1 cellular context compared by ENCODE assay signal in the genomic region with DNA sequence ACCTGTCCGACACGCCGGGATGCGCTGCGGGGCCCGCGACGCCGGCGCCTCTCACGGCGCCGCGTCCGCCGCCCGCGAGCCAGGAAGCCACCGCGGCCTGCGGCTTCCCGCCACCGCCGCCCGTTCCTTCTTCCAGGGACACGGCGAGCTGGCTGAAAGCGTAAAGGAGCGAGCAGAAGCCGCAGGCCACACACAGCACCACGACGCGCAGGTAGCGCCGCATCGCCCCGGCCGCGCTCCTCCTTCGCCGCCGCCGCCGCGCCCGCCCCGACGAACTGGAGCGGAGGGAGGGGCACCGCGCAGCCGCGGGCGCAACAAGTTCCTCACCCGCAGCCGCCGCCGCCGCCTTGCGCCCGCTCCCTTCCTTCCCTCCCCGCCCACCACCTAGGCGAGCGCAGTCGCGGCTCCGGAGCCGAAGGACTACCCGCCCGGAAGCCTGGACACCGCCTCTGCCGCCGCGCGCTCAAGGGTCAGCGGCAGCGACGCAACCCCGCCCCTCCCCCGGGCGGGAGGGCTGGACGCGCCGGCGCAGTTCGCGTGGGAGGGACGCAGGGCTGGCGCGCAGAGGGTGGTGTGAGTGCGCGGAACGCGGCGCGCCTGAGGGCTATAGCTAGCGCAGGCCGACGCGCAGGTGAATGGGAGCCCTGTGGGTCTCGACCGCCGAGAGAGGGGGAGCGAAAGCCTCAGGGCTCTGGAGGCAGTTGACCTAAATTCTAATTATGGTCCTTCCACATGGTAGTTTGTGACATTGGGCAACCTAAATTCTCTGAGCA.
TF ChIP-seq lines count a peak whose summit lies in the region.

A gene with protein sequence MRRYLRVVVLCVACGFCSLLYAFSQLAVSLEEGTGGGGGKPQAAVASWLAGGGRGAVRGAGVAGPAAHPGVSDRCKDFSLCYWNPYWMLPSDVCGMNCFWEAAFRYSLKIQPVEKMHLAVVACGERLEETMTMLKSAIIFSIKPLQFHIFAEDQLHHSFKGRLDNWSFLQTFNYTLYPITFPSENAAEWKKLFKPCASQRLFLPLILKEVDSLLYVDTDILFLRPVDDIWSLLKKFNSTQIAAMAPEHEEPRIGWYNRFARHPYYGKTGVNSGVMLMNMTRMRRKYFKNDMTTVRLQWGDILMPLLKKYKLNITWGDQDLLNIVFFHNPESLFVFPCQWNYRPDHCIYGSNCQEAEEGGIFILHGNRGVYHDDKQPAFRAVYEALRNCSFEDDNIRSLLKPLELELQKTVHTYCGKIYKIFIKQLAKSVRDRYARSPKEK (minus strand): TSS at position 451 of the 773 bp plus-strand sequence. CDS start 228 bp downstream, at position 223.

TF ChIP-seq in HEK293, 187 proteins besides CTCF, POLR2A, EP300 and RAD21 (continued from another document and continues in another):
- TF ChIP-seq, protein P1, sequence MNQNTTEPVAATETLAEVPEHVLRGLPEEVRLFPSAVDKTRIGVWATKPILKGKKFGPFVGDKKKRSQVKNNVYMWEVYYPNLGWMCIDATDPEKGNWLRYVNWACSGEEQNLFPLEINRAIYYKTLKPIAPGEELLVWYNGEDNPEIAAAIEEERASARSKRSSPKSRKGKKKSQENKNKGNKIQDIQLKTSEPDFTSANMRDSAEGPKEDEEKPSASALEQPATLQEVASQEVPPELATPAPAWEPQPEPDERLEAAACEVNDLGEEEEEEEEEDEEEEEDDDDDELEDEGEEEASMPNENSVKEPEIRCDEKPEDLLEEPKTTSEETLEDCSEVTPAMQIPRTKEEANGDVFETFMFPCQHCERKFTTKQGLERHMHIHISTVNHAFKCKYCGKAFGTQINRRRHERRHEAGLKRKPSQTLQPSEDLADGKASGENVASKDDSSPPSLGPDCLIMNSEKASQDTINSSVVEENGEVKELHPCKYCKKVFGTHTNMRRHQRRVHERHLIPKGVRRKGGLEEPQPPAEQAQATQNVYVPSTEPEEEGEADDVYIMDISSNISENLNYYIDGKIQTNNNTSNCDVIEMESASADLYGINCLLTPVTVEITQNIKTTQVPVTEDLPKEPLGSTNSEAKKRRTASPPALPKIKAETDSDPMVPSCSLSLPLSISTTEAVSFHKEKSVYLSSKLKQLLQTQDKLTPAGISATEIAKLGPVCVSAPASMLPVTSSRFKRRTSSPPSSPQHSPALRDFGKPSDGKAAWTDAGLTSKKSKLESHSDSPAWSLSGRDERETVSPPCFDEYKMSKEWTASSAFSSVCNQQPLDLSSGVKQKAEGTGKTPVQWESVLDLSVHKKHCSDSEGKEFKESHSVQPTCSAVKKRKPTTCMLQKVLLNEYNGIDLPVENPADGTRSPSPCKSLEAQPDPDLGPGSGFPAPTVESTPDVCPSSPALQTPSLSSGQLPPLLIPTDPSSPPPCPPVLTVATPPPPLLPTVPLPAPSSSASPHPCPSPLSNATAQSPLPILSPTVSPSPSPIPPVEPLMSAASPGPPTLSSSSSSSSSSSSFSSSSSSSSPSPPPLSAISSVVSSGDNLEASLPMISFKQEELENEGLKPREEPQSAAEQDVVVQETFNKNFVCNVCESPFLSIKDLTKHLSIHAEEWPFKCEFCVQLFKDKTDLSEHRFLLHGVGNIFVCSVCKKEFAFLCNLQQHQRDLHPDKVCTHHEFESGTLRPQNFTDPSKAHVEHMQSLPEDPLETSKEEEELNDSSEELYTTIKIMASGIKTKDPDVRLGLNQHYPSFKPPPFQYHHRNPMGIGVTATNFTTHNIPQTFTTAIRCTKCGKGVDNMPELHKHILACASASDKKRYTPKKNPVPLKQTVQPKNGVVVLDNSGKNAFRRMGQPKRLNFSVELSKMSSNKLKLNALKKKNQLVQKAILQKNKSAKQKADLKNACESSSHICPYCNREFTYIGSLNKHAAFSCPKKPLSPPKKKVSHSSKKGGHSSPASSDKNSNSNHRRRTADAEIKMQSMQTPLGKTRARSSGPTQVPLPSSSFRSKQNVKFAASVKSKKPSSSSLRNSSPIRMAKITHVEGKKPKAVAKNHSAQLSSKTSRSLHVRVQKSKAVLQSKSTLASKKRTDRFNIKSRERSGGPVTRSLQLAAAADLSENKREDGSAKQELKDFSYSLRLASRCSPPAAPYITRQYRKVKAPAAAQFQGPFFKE (tag by site-specific recombination; IDR thresholded peaks at IDR 0.05; ENCODE audit: borderline replicate concordance): no peak
- TF ChIP-seq, protein P2, sequence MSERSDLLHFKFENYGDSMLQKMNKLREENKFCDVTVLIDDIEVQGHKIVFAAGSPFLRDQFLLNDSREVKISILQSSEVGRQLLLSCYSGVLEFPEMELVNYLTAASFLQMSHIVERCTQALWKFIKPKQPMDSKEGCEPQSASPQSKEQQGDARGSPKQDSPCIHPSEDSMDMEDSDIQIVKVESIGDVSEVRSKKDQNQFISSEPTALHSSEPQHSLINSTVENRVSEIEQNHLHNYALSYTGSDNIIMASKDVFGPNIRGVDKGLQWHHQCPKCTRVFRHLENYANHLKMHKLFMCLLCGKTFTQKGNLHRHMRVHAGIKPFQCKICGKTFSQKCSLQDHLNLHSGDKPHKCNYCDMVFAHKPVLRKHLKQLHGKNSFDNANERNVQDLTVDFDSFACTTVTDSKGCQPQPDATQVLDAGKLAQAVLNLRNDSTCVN (tag by site-specific recombination; optimal IDR thresholded peaks at IDR 0.05): peak; percentile 98
- no peak for TF ChIP-seq REPIN1 (tag by site-specific recombination; IDR thresholded peaks at IDR 0.05; ENCODE audit: low read depth)
- peak; percentile 65 for TF ChIP-seq ZNF335 (tag by site-specific recombination; conservative IDR thresholded peaks at IDR 0.05)
- no peak for TF ChIP-seq ZNF670 (tag by site-specific recombination; IDR thresholded peaks at IDR 0.05; ENCODE audit: low read depth)
- TF ChIP-seq ZNF629 (tag by site-specific recombination; IDR thresholded peaks at IDR 0.05): peak; percentile 30; the same call in 1 of the 2 replicates
- TF ChIP-seq, protein P3, sequence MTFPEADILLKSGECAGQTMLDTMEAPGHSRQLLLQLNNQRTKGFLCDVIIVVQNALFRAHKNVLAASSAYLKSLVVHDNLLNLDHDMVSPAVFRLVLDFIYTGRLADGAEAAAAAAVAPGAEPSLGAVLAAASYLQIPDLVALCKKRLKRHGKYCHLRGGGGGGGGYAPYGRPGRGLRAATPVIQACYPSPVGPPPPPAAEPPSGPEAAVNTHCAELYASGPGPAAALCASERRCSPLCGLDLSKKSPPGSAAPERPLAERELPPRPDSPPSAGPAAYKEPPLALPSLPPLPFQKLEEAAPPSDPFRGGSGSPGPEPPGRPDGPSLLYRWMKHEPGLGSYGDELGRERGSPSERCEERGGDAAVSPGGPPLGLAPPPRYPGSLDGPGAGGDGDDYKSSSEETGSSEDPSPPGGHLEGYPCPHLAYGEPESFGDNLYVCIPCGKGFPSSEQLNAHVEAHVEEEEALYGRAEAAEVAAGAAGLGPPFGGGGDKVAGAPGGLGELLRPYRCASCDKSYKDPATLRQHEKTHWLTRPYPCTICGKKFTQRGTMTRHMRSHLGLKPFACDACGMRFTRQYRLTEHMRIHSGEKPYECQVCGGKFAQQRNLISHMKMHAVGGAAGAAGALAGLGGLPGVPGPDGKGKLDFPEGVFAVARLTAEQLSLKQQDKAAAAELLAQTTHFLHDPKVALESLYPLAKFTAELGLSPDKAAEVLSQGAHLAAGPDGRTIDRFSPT (tag by site-specific recombination; IDR thresholded peaks at IDR 0.05): no peak
- peak; percentile 89 for TF ChIP-seq ZNF600 (tag by site-specific recombination; IDR thresholded peaks at IDR 0.05)
- TF ChIP-seq, protein P4, sequence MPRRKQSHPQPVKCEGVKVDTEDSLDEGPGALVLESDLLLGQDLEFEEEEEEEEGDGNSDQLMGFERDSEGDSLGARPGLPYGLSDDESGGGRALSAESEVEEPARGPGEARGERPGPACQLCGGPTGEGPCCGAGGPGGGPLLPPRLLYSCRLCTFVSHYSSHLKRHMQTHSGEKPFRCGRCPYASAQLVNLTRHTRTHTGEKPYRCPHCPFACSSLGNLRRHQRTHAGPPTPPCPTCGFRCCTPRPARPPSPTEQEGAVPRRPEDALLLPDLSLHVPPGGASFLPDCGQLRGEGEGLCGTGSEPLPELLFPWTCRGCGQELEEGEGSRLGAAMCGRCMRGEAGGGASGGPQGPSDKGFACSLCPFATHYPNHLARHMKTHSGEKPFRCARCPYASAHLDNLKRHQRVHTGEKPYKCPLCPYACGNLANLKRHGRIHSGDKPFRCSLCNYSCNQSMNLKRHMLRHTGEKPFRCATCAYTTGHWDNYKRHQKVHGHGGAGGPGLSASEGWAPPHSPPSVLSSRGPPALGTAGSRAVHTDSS (tag by site-specific recombination; IDR thresholded peaks at IDR 0.05): 0 out of 2 replicates have a peak, but pooled peaks have one; percentile 31
- peak; percentile 89 for TF ChIP-seq ZBTB8A (tag by site-specific recombination; IDR thresholded peaks at IDR 0.05)
- TF ChIP-seq, protein P5, sequence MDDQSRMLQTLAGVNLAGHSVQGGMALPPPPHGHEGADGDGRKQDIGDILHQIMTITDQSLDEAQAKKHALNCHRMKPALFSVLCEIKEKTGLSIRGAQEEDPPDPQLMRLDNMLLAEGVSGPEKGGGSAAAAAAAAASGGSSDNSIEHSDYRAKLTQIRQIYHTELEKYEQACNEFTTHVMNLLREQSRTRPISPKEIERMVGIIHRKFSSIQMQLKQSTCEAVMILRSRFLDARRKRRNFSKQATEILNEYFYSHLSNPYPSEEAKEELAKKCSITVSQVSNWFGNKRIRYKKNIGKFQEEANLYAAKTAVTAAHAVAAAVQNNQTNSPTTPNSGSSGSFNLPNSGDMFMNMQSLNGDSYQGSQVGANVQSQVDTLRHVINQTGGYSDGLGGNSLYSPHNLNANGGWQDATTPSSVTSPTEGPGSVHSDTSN (CRISPR knock-in tag; IDR thresholded peaks at IDR 0.05): peak; percentile 55
- peak; percentile 90 for TF ChIP-seq ZNF561 (tag by site-specific recombination; IDR thresholded peaks at IDR 0.05; ENCODE audit: borderline replicate concordance)
- peak; percentile 92 for TF ChIP-seq OSR2 (tag by site-specific recombination; IDR thresholded peaks at IDR 0.05)
- TF ChIP-seq ZNF10 (tag by site-specific recombination; IDR thresholded peaks at IDR 0.05): 0 out of 2 replicates have a peak, but pooled peaks have one; percentile 7
- TF ChIP-seq KLF16 (tag by site-specific recombination; IDR thresholded peaks at IDR 0.05): peak; percentile 67; the same call in 1 of the 2 replicates
- TF ChIP-seq HOXA7 (CRISPR knock-in tag; IDR thresholded peaks at IDR 0.05; ENCODE audit: borderline replicate concordance): no peak
- TF ChIP-seq ZNF514 (tag by site-specific recombination; IDR thresholded peaks at IDR 0.05): no peak
- peak; percentile 84 for TF ChIP-seq EGR2 (tag by site-specific recombination; IDR thresholded peaks at IDR 0.05; ENCODE audit: low read depth)
- TF ChIP-seq, protein P6, sequence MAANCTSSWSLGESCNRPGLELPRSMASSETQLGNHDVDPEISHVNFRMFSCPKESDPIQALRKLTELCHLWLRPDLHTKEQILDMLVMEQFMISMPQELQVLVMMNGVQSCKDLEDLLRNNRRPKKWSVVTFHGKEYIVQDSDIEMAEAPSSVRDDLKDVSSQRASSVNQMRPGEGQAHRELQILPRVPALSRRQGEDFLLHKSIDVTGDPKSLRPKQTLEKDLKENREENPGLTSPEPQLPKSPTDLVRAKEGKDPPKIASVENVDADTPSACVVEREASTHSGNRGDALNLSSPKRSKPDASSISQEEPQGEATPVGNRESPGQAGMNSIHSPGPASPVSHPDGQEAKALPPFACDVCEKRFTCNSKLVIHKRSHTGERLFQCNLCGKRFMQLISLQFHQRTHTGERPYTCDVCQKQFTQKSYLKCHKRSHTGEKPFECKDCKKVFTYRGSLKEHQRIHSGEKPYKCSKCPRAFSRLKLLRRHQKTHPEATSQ (tag by site-specific recombination; IDR thresholded peaks at IDR 0.05): peak; percentile 83; the same call in 1 of the 2 replicates
- TF ChIP-seq SP2 (tag by site-specific recombination; IDR thresholded peaks at IDR 0.05): peak; percentile 88
- peak; percentile 64 for TF ChIP-seq ZBTB17 (tag by site-specific recombination; IDR thresholded peaks at IDR 0.05)
- no peak for TF ChIP-seq ZNF157 (tag by site-specific recombination; IDR thresholded peaks at IDR 0.05)
- TF ChIP-seq, protein P7, sequence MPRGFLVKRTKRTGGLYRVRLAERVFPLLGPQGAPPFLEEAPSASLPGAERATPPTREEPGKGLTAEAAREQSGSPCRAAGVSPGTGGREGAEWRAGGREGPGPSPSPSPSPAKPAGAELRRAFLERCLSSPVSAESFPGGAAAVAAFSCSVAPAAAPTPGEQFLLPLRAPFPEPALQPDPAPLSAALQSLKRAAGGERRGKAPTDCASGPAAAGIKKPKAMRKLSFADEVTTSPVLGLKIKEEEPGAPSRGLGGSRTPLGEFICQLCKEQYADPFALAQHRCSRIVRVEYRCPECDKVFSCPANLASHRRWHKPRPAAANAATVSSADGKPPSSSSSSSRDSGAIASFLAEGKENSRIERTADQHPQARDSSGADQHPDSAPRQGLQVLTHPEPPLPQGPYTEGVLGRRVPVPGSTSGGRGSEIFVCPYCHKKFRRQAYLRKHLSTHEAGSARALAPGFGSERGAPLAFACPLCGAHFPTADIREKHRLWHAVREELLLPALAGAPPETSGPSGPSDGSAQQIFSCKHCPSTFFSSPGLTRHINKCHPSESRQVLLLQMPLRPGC (tag by site-specific recombination; IDR thresholded peaks at IDR 0.05): no peak
- no peak; the same call in 1 of the 2 replicates for TF ChIP-seq ZBTB7A (tag by site-specific recombination; IDR thresholded peaks at IDR 0.05; ENCODE audit: low read depth)
- 0 out of 2 replicates have a peak, but pooled peaks have one; percentile 5 for TF ChIP-seq ZNF37A (tag by site-specific recombination; IDR thresholded peaks at IDR 0.05)
- TF ChIP-seq, protein P8, sequence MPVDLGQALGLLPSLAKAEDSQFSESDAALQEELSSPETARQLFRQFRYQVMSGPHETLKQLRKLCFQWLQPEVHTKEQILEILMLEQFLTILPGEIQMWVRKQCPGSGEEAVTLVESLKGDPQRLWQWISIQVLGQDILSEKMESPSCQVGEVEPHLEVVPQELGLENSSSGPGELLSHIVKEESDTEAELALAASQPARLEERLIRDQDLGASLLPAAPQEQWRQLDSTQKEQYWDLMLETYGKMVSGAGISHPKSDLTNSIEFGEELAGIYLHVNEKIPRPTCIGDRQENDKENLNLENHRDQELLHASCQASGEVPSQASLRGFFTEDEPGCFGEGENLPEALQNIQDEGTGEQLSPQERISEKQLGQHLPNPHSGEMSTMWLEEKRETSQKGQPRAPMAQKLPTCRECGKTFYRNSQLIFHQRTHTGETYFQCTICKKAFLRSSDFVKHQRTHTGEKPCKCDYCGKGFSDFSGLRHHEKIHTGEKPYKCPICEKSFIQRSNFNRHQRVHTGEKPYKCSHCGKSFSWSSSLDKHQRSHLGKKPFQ (tag by site-specific recombination; IDR thresholded peaks at IDR 0.05): peak; percentile 86
- TF ChIP-seq IKZF3 (tag by site-specific recombination; IDR thresholded peaks at IDR 0.05): peak; percentile 83
- no peak for TF ChIP-seq ZNF311 (tag by site-specific recombination; IDR thresholded peaks at IDR 0.05; ENCODE audit: borderline replicate concordance)
- peak; percentile 79; the same call in 1 of the 2 replicates for TF ChIP-seq BCL11B (tag by site-specific recombination; IDR thresholded peaks at IDR 0.05; ENCODE audit: low read depth)
- 0 out of 2 replicates have a peak, but pooled peaks have one; percentile 8 for TF ChIP-seq ZFP69B (tag by site-specific recombination; IDR thresholded peaks at IDR 0.05)
- TF ChIP-seq KLF1 (tag by site-specific recombination; IDR thresholded peaks at IDR 0.05): peak; percentile 93
